Comparison of ENCODE assay signal across 28 cellular contexts in the genomic region with DNA sequence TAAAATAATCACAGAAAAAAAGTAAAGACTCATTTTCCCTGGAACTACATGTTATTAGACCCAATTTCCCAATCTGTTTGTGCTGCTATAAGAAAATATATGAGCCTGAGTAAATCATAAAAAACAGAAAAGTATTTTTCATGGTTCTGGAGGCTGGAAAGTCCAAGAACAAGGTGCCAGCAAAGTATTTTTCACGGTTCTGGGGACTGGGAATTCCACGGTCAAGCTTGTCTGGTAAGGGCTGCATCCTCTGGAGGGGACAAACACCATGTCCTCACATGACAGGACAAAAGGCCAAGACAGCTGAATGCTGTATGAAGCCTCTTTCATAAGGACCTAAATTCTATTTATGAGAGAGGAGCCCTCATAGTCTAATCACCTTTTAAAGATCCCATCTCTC.
"Had no signal": no experiment of that assay in that cellular context is flagged by ENCODE, and none has a peak within 500 bp of the region (broad histone marks: within the 10 kb centered on the region; RNA-seq: fewer than 3 reads in every experiment).

No MANE protein-coding gene starts in this region.

- H2AFZ ChIP-seq: neural progenitor cell, parathyroid adenoma had no signal

- H3K4me3 ChIP-seq: neural progenitor cell, ovary, psoas muscle, skin epidermis, smooth muscle cell, spleen, suprapubic skin, testis, tibial artery, transverse colon, upper lobe of right lung, uterus had no signal

- H3K27ac ChIP-seq: neural progenitor cell, ovary, parathyroid adenoma, psoas muscle, skin epidermis, spleen, suprapubic skin, testis, tibial artery, transverse colon, upper lobe of right lung, uterus had no signal

- H3K9ac ChIP-seq: neural progenitor cell, parathyroid adenoma had no signal

- ATAC-seq: natural killer cell; psoas muscle; right cardiac atrium; sciatic nerve; stimulated activated memory B cell treated with anti-CD40 and anti-IgM and Interleukin-4, amounts not matched to agents 10 μg/mL and 1 μg/mL and 100 μg/mL, for 72 hours; stimulated activated naive CD8-positive, alpha-beta T cell treated with anti-CD3 and anti-CD28 coated beads, Interleukin-15, amount 100 ng/mL, for 72 hours; stimulated activated naive CD8-positive, alpha-beta T cell treated with anti-CD3 and anti-CD28 coated beads, Interleukin-15, Interleukin-2, amounts not matched to agents 100 U/mL and 50 U/mL, for 24 hours; upper lobe of right lung had no signal

- H3K27me3 ChIP-seq: neural progenitor cell, ovary, spleen, suprapubic skin, testis, tibial artery, transverse colon, upper lobe of right lung, uterus had no signal

- H3K4me2 ChIP-seq: neural progenitor cell, smooth muscle cell had no signal

- H3K9me3 ChIP-seq: ovary, psoas muscle, spleen, suprapubic skin, testis, tibial artery, transverse colon, upper lobe of right lung, uterus had no signal

- H3K4me1 ChIP-seq: neural progenitor cell, parathyroid adenoma, psoas muscle, spleen, suprapubic skin, testis, tibial artery, transverse colon, upper lobe of right lung, uterus had no signal

- DNase-seq: natural killer cell; occipital lobe; ovary; posterior cingulate gyrus; psoas muscle; right cardiac atrium; spleen; stimulated activated CD4-positive, alpha-beta T cell treated with anti-CD3 and anti-CD28 coated beads, Interleukin-12 subunit alpha, Interleukin-12 subunit beta, amount 100 ng/mL, for 4 hours; stimulated activated CD4-positive, alpha-beta T cell treated with anti-CD3 and anti-CD28 coated beads, Interleukin-1b, Interleukin-23, amount 100 ng/mL, for 48 hours; stimulated activated CD4-positive, alpha-beta T cell treated with anti-CD3 and anti-CD28 coated beads, Interleukin-4, amount 100 ng/mL, for 1 hour; stimulated activated CD4-positive, alpha-beta T cell treated with anti-CD3 and anti-CD28 coated beads, Interleukin-4, amount 100 ng/mL, for 4 hours; stimulated activated CD8-positive, alpha-beta memory T cell treated with anti-CD3 and anti-CD28 coated beads, Interleukin-4, amount 100 ng/mL, for 48 hours; stimulated activated naive CD4-positive, alpha-beta T cell; stimulated activated naive CD8-positive, alpha-beta T cell treated with anti-CD3 and anti-CD28 coated beads, Interleukin-15, amount 100 ng/mL, for 72 hours; stimulated activated naive CD8-positive, alpha-beta T cell treated with anti-CD3 and anti-CD28 coated beads, Interleukin-15, Interleukin-2, amounts not matched to agents 100 U/mL and 50 U/mL, for 24 hours; substantia nigra; testis; tibial artery; transverse colon; upper lobe of right lung; uterus had no signal

- H3K79me2 ChIP-seq: parathyroid adenoma had no signal

- H3K36me3 ChIP-seq: neural progenitor cell, ovary, spleen, suprapubic skin, tibial artery, transverse colon, upper lobe of right lung, uterus had no signal
